In the genomic region with DNA sequence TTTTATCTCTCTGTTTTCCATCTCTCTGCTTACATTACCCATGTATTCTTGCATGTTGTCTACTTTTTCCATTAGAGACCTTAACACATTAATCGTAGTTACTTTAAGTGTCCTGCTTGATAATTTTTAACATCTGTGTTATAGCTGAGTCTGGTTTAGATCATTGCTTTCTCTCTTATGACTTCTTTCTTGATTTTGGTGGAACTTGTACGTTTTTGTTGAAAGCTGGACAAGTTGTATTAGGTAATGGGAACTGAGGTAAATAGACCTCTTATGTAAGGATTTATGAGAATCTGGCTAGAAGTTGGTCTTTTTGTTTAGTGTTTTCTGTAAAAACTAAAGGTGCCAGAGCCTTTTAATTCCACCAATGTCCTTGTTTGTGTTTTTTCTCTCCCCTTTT, we compare ENCODE assay signal across 5 cellular contexts.
"Had no signal": no experiment of that assay in that cellular context is flagged by ENCODE, and none has a peak within 500 bp of the region (broad histone marks: within the 10 kb centered on the region; RNA-seq: fewer than 3 reads in every experiment).

No MANE protein-coding gene starts in this region.

- FAIRE-seq: HTR-8/SVneo had no signal

- H3K9me3 ChIP-seq: HAP-1 had no signal

- H3K36me3 ChIP-seq: HAP-1 had no signal

- DNase-seq: GOT3, H7, IMR-90 had no signal

- H3K4me3 ChIP-seq: HAP-1 had no signal

- H3K4me1 ChIP-seq: HAP-1 had no signal
